Comparison of ENCODE assay signal across 24 cellular contexts in the genomic region with DNA sequence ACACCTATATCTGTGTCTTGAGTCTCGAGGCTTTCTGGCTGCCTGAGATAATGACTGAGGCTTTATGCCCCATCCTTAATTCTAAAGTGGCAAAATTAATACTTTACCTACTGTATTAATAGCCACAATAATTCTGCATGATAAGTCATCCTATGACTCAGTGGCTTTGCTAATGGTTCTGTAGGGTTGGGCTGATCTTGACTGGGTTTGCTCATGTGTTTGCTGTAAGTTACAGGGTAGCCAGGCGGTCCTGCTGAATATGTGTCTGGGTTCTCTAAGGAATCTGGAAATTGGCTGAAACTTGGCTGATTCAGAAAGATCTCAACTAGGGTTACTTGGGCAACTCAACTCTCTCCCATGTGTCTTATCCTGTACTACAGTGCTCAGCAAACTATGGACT. TPM values are rescaled to one million over a fixed set of nuclear protein-coding genes. Genes with fewer than 3 reads are reported as not detected.
"Had no signal": no experiment of that assay in that cellular context is flagged by ENCODE, and none has a peak within 500 bp of the region (broad histone marks: within the 10 kb centered on the region; RNA-seq: fewer than 3 reads in every experiment).

No MANE protein-coding gene starts in this region.

- H3K27me3 ChIP-seq: SJSA1 had no signal

- ATAC-seq: activated CD8-positive, alpha-beta memory T cell treated with anti-CD3 and anti-CD28 coated beads, Interleukin-2, amount 10 ng/mL, durations not matched to agents 7 days and 5 days; K562; T-helper 17 cell had no signal

- H3K4me3 Mint-ChIP-seq: activated B cell treated with CpG ODN at 0.5 μM for 24 hours; activated CD4-positive, alpha-beta T cell treated with anti-CD3 and anti-CD28 coated beads, Interleukin-2, amount 10 ng/mL, durations not matched to agents 24 days and 14 days; activated CD8-positive, alpha-beta memory T cell treated with anti-CD3 and anti-CD28 coated beads, Interleukin-2, amount 10 ng/mL, durations not matched to agents 7 days and 5 days; activated naive CD4-positive, alpha-beta T cell treated with anti-CD3 and anti-CD28 coated beads, Interleukin-2, amount 50 U/mL, for 24 hours; activated T-cell treated with anti-CD3 and anti-CD28 coated beads, Interleukin-2, amount 50 U/mL, for 24 hours; activated T-helper 1 cell treated with anti-CD3 and anti-CD28 coated beads, Interleukin-12 subunit alpha, Interleukin-12 subunit beta, Interleukin-2, Interleukin-4 antibody, amounts not matched to agents 30 ng/mL and 10 ng/mL and 1 ng/mL, durations not matched to agents 14 hours and 24 hours and 36 hours; central memory CD8-positive, alpha-beta T cell; T-helper 17 cell had no signal

- H3K27me3 Mint-ChIP-seq: activated B cell treated with CpG ODN at 0.5 μM for 24 hours; activated CD4-positive, alpha-beta T cell treated with anti-CD3 and anti-CD28 coated beads, Interleukin-2, amount 10 ng/mL, durations not matched to agents 24 days and 14 days; activated CD8-positive, alpha-beta memory T cell treated with anti-CD3 and anti-CD28 coated beads, Interleukin-2, amount 10 ng/mL, durations not matched to agents 7 days and 5 days; activated naive CD4-positive, alpha-beta T cell treated with anti-CD3 and anti-CD28 coated beads, Interleukin-2, amount 50 U/mL, for 24 hours; activated T-cell treated with anti-CD3 and anti-CD28 coated beads, Interleukin-2, amount 50 U/mL, for 24 hours; central memory CD8-positive, alpha-beta T cell; T-helper 17 cell had no signal

- H3K4me1 ChIP-seq: SJSA1 had no signal

- H3K36me3 Mint-ChIP-seq: activated CD8-positive, alpha-beta memory T cell treated with anti-CD3 and anti-CD28 coated beads, Interleukin-2, amount 10 ng/mL, durations not matched to agents 7 days and 5 days; activated naive CD4-positive, alpha-beta T cell treated with anti-CD3 and anti-CD28 coated beads, Interleukin-2, amount 50 U/mL, for 24 hours had no signal

- H3K27ac Mint-ChIP-seq: activated B cell treated with CpG ODN at 0.5 μM for 24 hours; activated CD4-positive, alpha-beta T cell treated with anti-CD3 and anti-CD28 coated beads, Interleukin-2, amount 10 ng/mL, durations not matched to agents 24 days and 14 days; activated CD8-positive, alpha-beta memory T cell treated with anti-CD3 and anti-CD28 coated beads, Interleukin-2, amount 10 ng/mL, durations not matched to agents 7 days and 5 days; activated naive CD4-positive, alpha-beta T cell treated with anti-CD3 and anti-CD28 coated beads, Interleukin-2, amount 50 U/mL, for 24 hours; activated T-cell treated with anti-CD3 and anti-CD28 coated beads, Interleukin-2, amount 50 U/mL, for 24 hours; activated T-helper 1 cell treated with anti-CD3 and anti-CD28 coated beads, Interleukin-12 subunit alpha, Interleukin-12 subunit beta, Interleukin-2, Interleukin-4 antibody, amounts not matched to agents 30 ng/mL and 10 ng/mL and 1 ng/mL, durations not matched to agents 14 hours and 24 hours and 36 hours; T-helper 17 cell had no signal

- H3K9me3 Mint-ChIP-seq: activated CD4-positive, alpha-beta T cell treated with anti-CD3 and anti-CD28 coated beads, Interleukin-2, amount 10 ng/mL, durations not matched to agents 24 days and 14 days; activated naive CD4-positive, alpha-beta T cell treated with anti-CD3 and anti-CD28 coated beads, Interleukin-2, amount 50 U/mL, for 24 hours; activated T-helper 1 cell treated with anti-CD3 and anti-CD28 coated beads, Interleukin-12 subunit alpha, Interleukin-12 subunit beta, Interleukin-2, Interleukin-4 antibody, amounts not matched to agents 30 ng/mL and 10 ng/mL and 1 ng/mL, durations not matched to agents 14 hours and 24 hours and 36 hours; central memory CD8-positive, alpha-beta T cell had no signal

- DNase-seq: activated B cell treated with CpG ODN at 0.5 μM for 24 hours; activated CD4-positive, alpha-beta T cell treated with anti-CD3 and anti-CD28 coated beads for 1 hour; activated CD4-positive, alpha-beta T cell treated with anti-CD3 and anti-CD28 coated beads, Interleukin-2, amount 10 ng/mL, durations not matched to agents 24 days and 14 days; activated CD4-positive, alpha-beta T cell treated with anti-CD3 and anti-CD28 coated beads, Interleukin-2, amount 50 U/mL, for 48 hours; activated CD8-positive, alpha-beta memory T cell treated with anti-CD3 and anti-CD28 coated beads, Interleukin-2, amount 10 ng/mL, durations not matched to agents 7 days and 5 days; activated effector memory CD4-positive, alpha-beta T cell treated with Interleukin-2 at 50 U/mL for 16 hours; activated naive CD4-positive, alpha-beta T cell; activated T-cell treated with anti-CD3 and anti-CD28 coated beads, Interleukin-2, amount 50 U/mL, for 24 hours; aorta; Kasumi-1; NCI-H1048; NCI-H1930; NCI-H2107; NCI-H2171 treated with DMSO at 0.1 percent for 48 hours; NCI-H345; NCI-H510A; SHP77; T-helper 17 cell; T-helper 9 cell had no signal

- H3K9me3 ChIP-seq: SJSA1 had no signal

- H3K4me1 Mint-ChIP-seq: activated B cell treated with CpG ODN at 0.5 μM for 24 hours; activated CD4-positive, alpha-beta T cell treated with anti-CD3 and anti-CD28 coated beads, Interleukin-2, amount 10 ng/mL, durations not matched to agents 24 days and 14 days; activated CD8-positive, alpha-beta memory T cell treated with anti-CD3 and anti-CD28 coated beads, Interleukin-2, amount 10 ng/mL, durations not matched to agents 7 days and 5 days; activated naive CD4-positive, alpha-beta T cell treated with anti-CD3 and anti-CD28 coated beads, Interleukin-2, amount 50 U/mL, for 24 hours; central memory CD8-positive, alpha-beta T cell; T-helper 17 cell had no signal

- H3K27ac ChIP-seq: SJSA1 had no signal

- H3K36me3 ChIP-seq: SJSA1 had no signal

- H3K4me3 ChIP-seq: K562, SJSA1 had no signal

RNA-seq across cellular contexts. Expression of a gene that starts 21.7 kb away (rescaled TPM):
- total RNA-seq: activated B cell treated with CpG ODN at 0.5 μM for 24 hours; activated CD8-positive, alpha-beta memory T cell treated with anti-CD3 and anti-CD28 coated beads, Interleukin-2, amount 10 ng/mL, durations not matched to agents 7 days and 5 days; SJSA1 had no signal
